Comparison of ENCODE assay signal across 9 cellular contexts in genomic region chr2:157898591-157898996, GRCh38. TPM values are rescaled to one million over a fixed set of nuclear protein-coding genes. Genes with fewer than 3 reads are reported as not detected.
DNase-seq lines count a peak whose midpoint lies in the region; ATAC-seq, FAIRE-seq and TF ChIP-seq lines count a peak whose summit lies in the region.
"Had no signal": no experiment of that assay in that cellular context is flagged by ENCODE, and none has a peak within 500 bp of the region (broad histone marks: within the 10 kb centered on the region; RNA-seq: fewer than 3 reads in every experiment).

No MANE protein-coding gene starts in this region.

- H3K9me3 ChIP-seq in A549, result no peaks in the 10 kb centered on the region

- CTCF ChIA-PET in A549 (lab: Yijun Ruan, JAX), result interaction anchor here (0.6 to 2.1 kb wide), 4 partner anchors 13 to 125 kb away, joined by 3 to 11 read pairs (median 3); partner anchors contain the start of gene ACVR1

- H3K27ac ChIP-seq in A549, result peak overlapping the region; percentile 8 to 51; a peak in 3 of 6 replicates

- TF ChIP-seq CTCF in A549 (IDR thresholded peaks at IDR 0.05) (no peak), choroid plexus epithelial cell (conservative IDR thresholded peaks at IDR 0.05; ENCODE audit: low read depth, low read length) (no peak)

- DNase-seq in A549 (ENCODE audit: low read depth in 1 of 2, low spot score in 1 of 2), result peak in 1 of 2 experiments; percentile 58
- peak; percentile 37 for DNase-seq in activated CD4-positive, alpha-beta T cell treated with anti-CD3 and anti-CD28 coated beads for 1 hour
- DNase-seq in choroid plexus epithelial cell (ENCODE audit: low read depth), result peak; percentile 91
- DNase-seq in stimulated activated CD4-positive, alpha-beta T cell treated with anti-CD3 and anti-CD28 coated beads, Interleukin-12 subunit alpha, Interleukin-12 subunit beta, amount 100 ng/mL, for 4 hours, result peak; percentile 54
- no peak for DNase-seq in NCI-H1694 (lab: John Stamatoyannopoulos, UW)

- no peak for FAIRE-seq in A549 (lab: Jason Lieb, UNC)
- FAIRE-seq: G401.6 had no signal

- peaks cover 16% of the 10 kb centered on the region for H3K4me1 ChIP-seq in A549

- 21% methylated on average over 2 of the region's 2 CpGs for WGBS in A549 (ENCODE audit: missing lambda C conversion rate)

- no peak overlapping the region for H3K4me3 ChIP-seq in A549
- no peak overlapping the region for H3K4me3 ChIP-seq in choroid plexus epithelial cell (ENCODE audit: low read depth, low read length)

- TF ChIP-seq POLR2A in A549 (IDR thresholded peaks at IDR 0.05; ENCODE audit: low read length), result no peak

- POLR2A ChIA-PET in A549 (lab: Yijun Ruan, JAX), result interaction anchor here (0.6 to 1.3 kb wide), 2 partner anchors 22 to 24 kb away, joined by 3 to 5 read pairs; partner anchors contain the start of gene ACVR1

- ATAC-seq in A549 (peak; percentile 83 to 88), HG03280 (IDR thresholded peaks at IDR 0.05; ENCODE audit: unreplicated experiment) (peak; percentile 38), HG02884 (IDR thresholded peaks at IDR 0.05; ENCODE audit: unreplicated experiment) (no peak), HG02610 (IDR thresholded peaks at IDR 0.05; ENCODE audit: unreplicated experiment) (no peak)

- no peak for TF ChIP-seq EP300 in A549 (IDR thresholded peaks at IDR 0.05)

- peak overlapping the region; percentile 52 for H3K4me2 ChIP-seq in A549

- no peak for TF ChIP-seq RAD21 in A549 (conservative IDR thresholded peaks at IDR 0.05 in 1 of 2, IDR thresholded peaks at IDR 0.05 in 1 of 2)

TF ChIP-seq in A549, 52 proteins besides CTCF, POLR2A, EP300 and RAD21:
- no peak for TF ChIP-seq CBX2 (IDR thresholded peaks at IDR 0.05; ENCODE audit: borderline replicate concordance, low read depth)
- peak; percentile 62; the same call in 1 of the 2 replicates for TF ChIP-seq JUNB (IDR thresholded peaks at IDR 0.05)
- TF ChIP-seq ESRRA (IDR thresholded peaks at IDR 0.05; ENCODE audit: borderline replicate concordance, low read length), result no peak
- TF ChIP-seq FOSB (CRISPR knock-in tag; IDR thresholded peaks at IDR 0.05), result no peak
- no peak for TF ChIP-seq ATOH8 (CRISPR knock-in tag; IDR thresholded peaks at IDR 0.05; ENCODE audit: low read depth)
- peak; percentile 59; the same call in 1 of the 2 replicates for TF ChIP-seq FOSL2 (IDR thresholded peaks at IDR 0.05)
- peak; percentile 55 for TF ChIP-seq FOSL2 (CRISPR knock-in tag; IDR thresholded peaks at IDR 0.05)
TF ChIP-seq in A549: peak in this region for 2.

RNA-seq across cellular contexts. Expression of gene ACVR1, which starts 22.5 kb away (rescaled TPM):
- polyA plus RNA-seq in A549 (2011; rRNA removed), result 21.6 and 33.6 TPM in 2 replicates
- 10.9 and 12.0 TPM in 2 replicates for polyA plus RNA-seq in A549 (2012; cell fraction: cytosol; rRNA removed)
- 12.6 and 13.9 TPM in 2 replicates for polyA plus RNA-seq in A549 (2012; cell fraction: nucleus; rRNA removed)
- 14.0 to 16.5 TPM (median 14.6 TPM) in 3 replicates for polyA plus RNA-seq in A549 (2017; fragmentation: RNase III; extraction: RNeasy Plus Mini Kit Qiagen cat#74134 plus additional on column Dnase treatment)
- polyA minus RNA-seq in A549 (2011; rRNA and poly(A)+ RNA removed), result 22.5 and 23.0 TPM in 2 replicates

Comparison
In these comparisons a context has a peak if more than half of its experiments do, and no peak if none do; other contexts are left out.
1. ATAC-seq: peak in A549 (2 of 2) and HG03280 (single experiment); none in HG02884 (single experiment) and HG02610 (single experiment).